ENCODE assay signal across 8 cellular contexts in genomic region chr4:2535386-2536192, GRCh38. TPM values are rescaled to one million over a fixed set of nuclear protein-coding genes. Genes with fewer than 3 reads are reported as not detected.
DNase-seq lines count a peak whose midpoint lies in the region; ATAC-seq, FAIRE-seq and TF ChIP-seq lines count a peak whose summit lies in the region.

No MANE protein-coding gene starts in this region.

- H3K36me3 ChIP-seq in HepG2 (replicated peaks in 1 of 2; ENCODE audit: control insufficient read depth in 1 of 2, insufficient read depth in 2 of 2, low read length in 2 of 2), result no peaks in the 10 kb centered on the region

- CTCF ChIA-PET in HepG2 (lab: Yijun Ruan, JAX; ENCODE audit: low intra/inter-chr PET ratio, low total read pairs), result no interaction called here

- peak overlapping the region; percentile 96 for H3K4me2 ChIP-seq in HepG2 (ENCODE audit: low read depth, low read length)

- peaks cover 20% of the 10 kb centered on the region for H3K4me1 ChIP-seq in HepG2 (ENCODE audit: insufficient read depth, low read length)

- POLR2A ChIA-PET in HepG2 (lab: Yijun Ruan, JAX), result interaction anchor here (0.6 to 2.5 kb wide), 15 partner anchors 9 to 400 kb away, joined by 3 to 25 read pairs (median 4); partner anchors contain the start of genes HAUS3, MXD4, POLN and RNF4

- peaks cover 1 to 2% (median 1%) of the 10 kb centered on the region in 3 donors for H3K27me3 Mint-ChIP-seq in CD14-positive monocyte (ENCODE audit: low read depth in 3 of 3)

- H4K20me1 ChIP-seq in HepG2 (ENCODE audit: insufficient read depth, low read length), result peaks cover 22% of the 10 kb centered on the region

- peak overlapping the region; percentile 92 for H3K9ac ChIP-seq in HepG2 (ENCODE audit: insufficient read depth, low read depth, low read length)

- DNase-seq in CD14-positive monocyte (ENCODE audit: low spot score), result peak; percentile 71
- peak; percentile 5 for DNase-seq in LoVo (ENCODE audit: low spot score)
- DNase-seq in activated CD4-positive, alpha-beta T cell treated with anti-CD3 and anti-CD28 coated beads for 4 hours, result peak; percentile 41 to 49
- peak; percentile 89 for DNase-seq in coronary artery (ENCODE audit: low spot score)
- peak; percentile 42 for DNase-seq in HepG2 (ENCODE audit: low spot score)
- peak; percentile 49 for DNase-seq in stimulated activated CD4-positive, alpha-beta T cell treated with anti-CD3 and anti-CD28 coated beads, Interleukin-4, amount 100 ng/mL, for 1 hour
- DNase-seq in OCI-M2 (lab: John Stamatoyannopoulos, UW; ENCODE audit: unreplicated experiment), result no peak

- in situ Hi-C loops in HepG2 (cut with HindIII; ENCODE audit: extremely low pct_ligation_motif_present, low pct_unique_long_range_greater_than_20kb), result no loop called here

- peak overlapping the region; percentile 90 to 98 (median 96) for H3K27ac Mint-ChIP-seq in CD14-positive monocyte

- H3K27ac ChIP-seq in coronary artery, result peak overlapping the region; percentile 89 to 99
- peak overlapping the region; percentile 86 for H3K27ac ChIP-seq in HepG2 (ENCODE audit: extremely low read length, insufficient read depth, low read length)

- peak; percentile 5 for ATAC-seq in GM21360 (IDR thresholded peaks at IDR 0.05; ENCODE audit: unreplicated experiment)
- ATAC-seq in HepG2, result peak; percentile 41

- H3K4me3 Mint-ChIP-seq in CD14-positive monocyte, result peak overlapping the region; percentile 90 to 95

- 0 out of 2 replicates have a peak, but pooled peaks have one; percentile 16 for TF ChIP-seq RAD21 in HepG2 (CRISPR knock-in tag; IDR thresholded peaks at IDR 0.05)

- WGBS in HepG2 (ENCODE audit: low lambda C conversion rate), result 3% methylated on average over 7 of the region's 76 CpGs

- no peak overlapping the region for H2AFZ ChIP-seq in HepG2 (ENCODE audit: low read length)

- no peak for FAIRE-seq in HepG2 (lab: Jason Lieb, UNC)

- TF ChIP-seq POLR2A in HepG2 (IDR thresholded peaks at IDR 0.05; ENCODE audit: insufficient read depth in 1 of 2, low read depth in 2 of 2, low read length in 2 of 2), result peak; percentile 69 to 77

- H3K36me3 Mint-ChIP-seq in CD14-positive monocyte, result peaks cover 2 to 4% of the 10 kb centered on the region in 2 donors

- BruUV-seq in HepG2 (replicated peaks; lab: Mats Ljungman, UMichigan), result TSS peak; percentile 90

- intact Hi-C loops in CD14-positive monocyte (cut with micrococcal nuclease), result loop anchor here (2.0 to 5.0 kb wide), 5 partner anchors 48 to 427 kb away; partner anchors contain the start of genes HAUS3 (in 2 of the 2), POLN (in 2 of the 2), RNF4 (in 2 of the 2) and CFAP99 (in 1 of the 2)
- intact Hi-C loops in HepG2 (cut with micrococcal nuclease; ENCODE audit: unreplicated experiment), result loop anchor here (2.0 kb wide), 1 partner anchor 67 kb away; the partner anchor contains the start of gene RNF4

- no peaks in the 10 kb centered on the region for H3K9me3 Mint-ChIP-seq in CD14-positive monocyte

- peaks cover 23% of the 10 kb centered on the region for H3K4me1 Mint-ChIP-seq in CD14-positive monocyte

- peaks cover 33% of the 10 kb centered on the region for H3K79me2 ChIP-seq in HepG2 (ENCODE audit: insufficient read depth, low read length)

- no peaks in the 10 kb centered on the region; a peak in 1 of 5 replicates for H3K27me3 ChIP-seq in HepG2 (ENCODE audit: control insufficient read depth in 1 of 2, insufficient read depth in 2 of 2, low read length in 2 of 2)

- peak; percentile 25 for TF ChIP-seq CTCF in CD14-positive monocyte (IDR thresholded peaks at IDR 0.05)
- TF ChIP-seq CTCF in coronary artery (IDR thresholded peaks at IDR 0.05), result no peak
- TF ChIP-seq CTCF in HepG2 (CRISPR knock-in tag; IDR thresholded peaks at IDR 0.05), result peak; percentile 46

- TF ChIP-seq EP300 in HepG2 (IDR thresholded peaks at IDR 0.05; ENCODE audit: low read depth in 2 of 2, low read length in 2 of 2) (no peak), HepG2 (CRISPR knock-in tag; IDR thresholded peaks at IDR 0.05; ENCODE audit: borderline replicate concordance) (no peak)

- H3K4me3 ChIP-seq in coronary artery (peak overlapping the region; percentile 100), HepG2 (replicated peaks in 1 of 3; ENCODE audit: insufficient read depth in 1 of 3, low read depth in 2 of 3, low read length in 3 of 3) (peak overlapping the region; percentile 74 to 89 (median 86))

- H3K9me3 ChIP-seq in HepG2 (ENCODE audit: low read length), result no peaks in the 10 kb centered on the region

TF ChIP-seq in HepG2, 621 proteins besides CTCF, POLR2A, EP300 and RAD21 (continues in another document):
- no peak for TF ChIP-seq NFYB (CRISPR knock-in tag; IDR thresholded peaks at IDR 0.05)
- TF ChIP-seq CREBL2 (CRISPR knock-in tag; IDR thresholded peaks at IDR 0.05; ENCODE audit: borderline replicate concordance), result 0 out of 2 replicates have a peak, but pooled peaks have one; percentile 22
- TF ChIP-seq ZNF703 (CRISPR knock-in tag; IDR thresholded peaks at IDR 0.05; ENCODE audit: borderline replicate concordance), result no peak
- no peak for TF ChIP-seq NR2F2 (IDR thresholded peaks at IDR 0.05; ENCODE audit: borderline replicate concordance, low read depth)
- TF ChIP-seq YEATS4 (CRISPR knock-in tag; IDR thresholded peaks at IDR 0.05; ENCODE audit: borderline replicate concordance), result peak; percentile 23; the same call in 1 of the 2 replicates
- no peak for TF ChIP-seq CC2D1A (CRISPR knock-in tag; IDR thresholded peaks at IDR 0.05)
- peak; percentile 44; the same call in 1 of the 2 replicates for TF ChIP-seq NFKB2 (CRISPR knock-in tag; IDR thresholded peaks at IDR 0.05; ENCODE audit: borderline replicate concordance)
- peak; percentile 4; the same call in 1 of the 2 replicates for TF ChIP-seq SPEN (CRISPR knock-in tag; IDR thresholded peaks at IDR 0.05; ENCODE audit: low read depth)
- no peak for TF ChIP-seq AKNA (CRISPR knock-in tag; IDR thresholded peaks at IDR 0.05; ENCODE audit: borderline replicate concordance)

RNA-seq across cellular contexts. Expression of gene FAM193A, which starts 0.9 kb away (rescaled TPM):
- polyA plus RNA-seq in CD14-positive monocyte (under 1 TPM; 0.66 to 0.82 TPM), HepG2 (2011; rRNA removed) (5.7 and 6.0 TPM in 2 replicates)
- 7.2 and 8.7 TPM in 2 replicates for total RNA-seq in HepG2 (2016; rRNA removed; fragmentation: Illumina TruSeq; extraction: Trizol)
- 10.0 and 11.2 TPM in 2 replicates for total RNA-seq in HepG2 (2016; cell fraction: cytosol; rRNA removed; fragmentation: Illumina TruSeq; extraction: Trizol; ENCODE audit: low read depth)
- total RNA-seq in HepG2 (2016; cell fraction: insoluble cytoplasmic fraction; rRNA removed; fragmentation: Illumina TruSeq; extraction: Trizol), result 6.1 and 8.2 TPM in 2 replicates
- 9.2 and 9.9 TPM in 2 replicates for total RNA-seq in HepG2 (2016; cell fraction: membrane; rRNA removed; fragmentation: Illumina TruSeq; extraction: Trizol)
- 12.3 and 15.0 TPM in 2 replicates for total RNA-seq in HepG2 (2016; cell fraction: nucleus; rRNA removed; fragmentation: Illumina TruSeq; extraction: Trizol)
- 3.9 and 4.1 TPM in 2 replicates for polyA plus RNA-seq in HepG2 (2011; cell fraction: cytosol; rRNA removed)
- 19.7 and 23.8 TPM in 2 replicates for polyA plus RNA-seq in HepG2 (2011; cell fraction: nucleus; rRNA removed)
- 10.7 and 11.2 TPM in 2 replicates for polyA plus RNA-seq in HepG2 (2012)
- 1.3 and 1.9 TPM in 2 replicates for polyA plus RNA-seq in HepG2 (2016; cell fraction: cytosol; fragmentation: Illumina TruSeq; extraction: Trizol; ENCODE audit: low read depth)
- 6.5 and 8.6 TPM in 2 replicates for polyA plus RNA-seq in HepG2 (2016; cell fraction: insoluble cytoplasmic fraction; fragmentation: Illumina TruSeq; extraction: Trizol; ENCODE audit: low read depth)
- 3.8 and 4.2 TPM in 2 replicates for polyA plus RNA-seq in HepG2 (2016; cell fraction: membrane; fragmentation: Illumina TruSeq; extraction: Trizol; ENCODE audit: low read depth)
- 32.1 and 35.7 TPM in 2 replicates for polyA plus RNA-seq in HepG2 (2016; cell fraction: nucleus; fragmentation: Illumina TruSeq; extraction: Trizol; ENCODE audit: insufficient read depth, low read depth)
- polyA minus RNA-seq in HepG2 (2011; rRNA and poly(A)+ RNA removed; ENCODE audit: low replicate concordance), result 12.2 and 18.8 TPM in 2 replicates
- polyA minus RNA-seq in HepG2 (2011; cell fraction: cytosol; rRNA and poly(A)+ RNA removed), result 10.0 and 11.0 TPM in 2 replicates
- 28.3 and 28.6 TPM in 2 replicates for polyA minus RNA-seq in HepG2 (2011; cell fraction: nucleus; rRNA and poly(A)+ RNA removed)
